1 cellular context compared by ENCODE assay signal in the genomic region with DNA sequence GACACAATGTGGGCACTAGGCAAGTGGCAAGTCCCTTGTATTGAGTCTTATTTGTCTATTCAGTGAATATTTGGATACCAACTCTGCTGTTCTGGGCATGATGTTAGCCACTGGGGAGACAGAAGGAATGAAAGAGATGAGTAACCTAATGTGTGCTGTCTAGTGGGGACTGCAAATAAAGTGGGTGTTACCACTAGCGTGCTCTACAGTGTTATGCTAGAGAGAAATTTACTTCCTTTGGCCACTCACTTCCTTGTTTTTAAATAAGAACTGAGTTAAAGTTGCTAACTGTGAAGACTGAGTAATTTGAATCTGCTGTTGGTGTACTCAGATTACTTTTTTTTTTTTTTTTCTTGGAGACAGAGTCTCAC.
TF ChIP-seq lines count a peak whose summit lies in the region.

No MANE protein-coding gene starts in this region.

TF ChIP-seq in SK-N-SH, 30 proteins besides CTCF, POLR2A, EP300 and RAD21 (continued from another document):
- TF ChIP-seq NFIC (IDR thresholded peaks at IDR 0.05; ENCODE audit: borderline replicate concordance) = no peak
